22 cellular contexts compared by ENCODE assay signal in genomic region chr12:107436836-107437235, GRCh38.
"Had no signal": no experiment of that assay in that cellular context is flagged by ENCODE, and none has a peak within 500 bp of the region (broad histone marks: within the 10 kb centered on the region; RNA-seq: fewer than 3 reads in every experiment).

No MANE protein-coding gene starts in this region.

- H3K27ac ChIP-seq: brain microvascular endothelial cell, esophagus muscularis mucosa, gastrocnemius medialis, left ventricle myocardium inferior, uterus had no signal

- H3K27me3 Mint-ChIP-seq: activated naive CD4-positive, alpha-beta T cell treated with anti-CD3 and anti-CD28 coated beads, Interleukin-2, amount 50 U/mL, for 24 hours; naive B cell had no signal

- H3K9me3 ChIP-seq: esophagus muscularis mucosa, gastrocnemius medialis, left ventricle myocardium inferior, mucosa of descending colon, uterus had no signal

- H3K27me3 ChIP-seq: brain microvascular endothelial cell, esophagus muscularis mucosa, gastrocnemius medialis, uterus had no signal

- H3K36me3 Mint-ChIP-seq: naive B cell; stimulated activated memory B cell treated with anti-CD40 and anti-IgM and Interleukin-4, amounts not matched to agents 10 μg/mL and 1 μg/mL and 100 μg/mL, for 72 hours had no signal

- H3K4me1 Mint-ChIP-seq: activated B cell treated with CpG ODN at 0.5 μM for 24 hours; stimulated activated memory B cell treated with anti-CD40 and anti-IgM and Interleukin-4, amounts not matched to agents 10 μg/mL and 1 μg/mL and 100 μg/mL, for 72 hours had no signal

- DNase-seq: activated B cell treated with CpG ODN at 0.5 μM for 24 hours; activated CD4-positive, alpha-beta T cell treated with anti-CD3 and anti-CD28 coated beads for 48 hours; activated gamma-delta T cell treated with Interleukin-2 at 50 U/mL for 16 hours; activated T-cell treated with anti-CD3 and anti-CD28 coated beads, Interleukin-2, amount 50 U/mL, for 1 hour; aorta; central memory CD4-positive, alpha-beta T cell; effector CD8-positive, alpha-beta T cell; gastrocnemius medialis; hippocampal formation; left ventricle myocardium inferior; mucosa of descending colon; naive B cell; occipital lobe; small intestine; stimulated activated CD4-positive, alpha-beta T cell treated with anti-CD3 and anti-CD28 coated beads, Interleukin-15, amount 100 ng/mL, for 24 hours; T-helper 1 cell; uterus had no signal

- H3K4me3 ChIP-seq: esophagus muscularis mucosa, gastrocnemius medialis, left ventricle myocardium inferior, mucosa of descending colon, uterus had no signal

- ATAC-seq: gastrocnemius medialis; mucosa of descending colon; sciatic nerve; stimulated activated memory B cell treated with anti-CD40 and anti-IgM and Interleukin-4, amounts not matched to agents 10 μg/mL and 1 μg/mL and 100 μg/mL, for 72 hours had no signal

- H3K27ac Mint-ChIP-seq: activated B cell treated with CpG ODN at 0.5 μM for 24 hours; activated naive CD4-positive, alpha-beta T cell treated with anti-CD3 and anti-CD28 coated beads, Interleukin-2, amount 50 U/mL, for 24 hours; naive B cell; stimulated activated memory B cell treated with anti-CD40 and anti-IgM and Interleukin-4, amounts not matched to agents 10 μg/mL and 1 μg/mL and 100 μg/mL, for 72 hours had no signal

- H3K36me3 ChIP-seq: brain microvascular endothelial cell, esophagus muscularis mucosa, gastrocnemius medialis, left ventricle myocardium inferior, uterus had no signal

- H3K4me3 Mint-ChIP-seq: activated B cell treated with CpG ODN at 0.5 μM for 24 hours; activated naive CD4-positive, alpha-beta T cell treated with anti-CD3 and anti-CD28 coated beads, Interleukin-2, amount 50 U/mL, for 24 hours; naive B cell; stimulated activated memory B cell treated with anti-CD40 and anti-IgM and Interleukin-4, amounts not matched to agents 10 μg/mL and 1 μg/mL and 100 μg/mL, for 72 hours had no signal

- H3K9me3 Mint-ChIP-seq: activated B cell treated with CpG ODN at 0.5 μM for 24 hours; activated naive CD4-positive, alpha-beta T cell treated with anti-CD3 and anti-CD28 coated beads, Interleukin-2, amount 50 U/mL, for 24 hours; naive B cell had no signal

- H3K4me1 ChIP-seq: gastrocnemius medialis, left ventricle myocardium inferior, uterus had no signal
